Comparison of ENCODE assay signal across 16 cellular contexts in the genomic region with DNA sequence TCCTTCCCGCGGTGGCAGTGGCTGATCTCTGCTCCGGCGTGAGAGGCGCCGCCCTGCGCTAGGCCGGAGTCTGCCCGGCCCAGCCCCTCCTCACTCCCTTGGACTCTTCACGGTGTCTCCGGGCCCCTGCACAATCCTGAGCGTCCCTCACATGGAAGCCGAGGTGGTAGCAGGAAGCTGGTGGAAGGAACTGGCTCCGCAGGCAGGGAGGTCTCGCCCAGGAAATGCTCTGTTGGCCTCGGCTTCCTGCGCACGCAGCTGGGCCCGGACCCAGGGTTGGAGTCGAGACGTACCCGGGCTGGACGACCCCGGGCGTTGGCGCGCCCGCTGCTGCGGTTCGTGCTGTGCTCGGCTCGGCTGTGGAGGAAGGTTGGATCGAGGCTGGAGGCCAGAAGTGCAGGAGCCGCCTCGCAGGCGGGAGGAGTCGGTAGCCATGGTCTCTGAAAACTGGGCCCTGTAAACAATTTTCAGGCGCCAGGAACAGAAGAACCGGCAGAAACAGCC. TPM values are rescaled to one million over a fixed set of nuclear protein-coding genes. Genes with fewer than 3 reads are reported as not detected.
DNase-seq lines count a peak whose midpoint lies in the region; ATAC-seq and TF ChIP-seq lines count a peak whose summit lies in the region.
"Had no signal": no experiment of that assay in that cellular context is flagged by ENCODE, and none has a peak within 500 bp of the region (broad histone marks: within the 10 kb centered on the region; RNA-seq: fewer than 3 reads in every experiment).

No MANE protein-coding gene starts in this region.

- peak overlapping the region; percentile 49 for H3K4me2 ChIP-seq in parathyroid adenoma (ENCODE audit: low read length)

- TF ChIP-seq CTCF in heart left ventricle (IDR thresholded peaks at IDR 0.05) = no peak
- TF ChIP-seq CTCF in parathyroid adenoma (IDR thresholded peaks at IDR 0.05) = no peak
- TF ChIP-seq CTCF in Peyer's patch (IDR thresholded peaks at IDR 0.05) = no peak

- H3K27ac ChIP-seq in heart left ventricle (peak overlapping the region in 2 of 12 donors; percentile 3 to 34), parathyroid adenoma (no peak overlapping the region), Peyer's patch (peak overlapping the region in 1 of 4 donors; percentile 31)
- H3K27ac ChIP-seq: pancreas, uterus had no signal

- 9 to 15% (median 14%) methylated on average over 36 to 39 of the region's 39 CpGs for WGBS in heart left ventricle, 4 donors

- no peaks in the 10 kb centered on the region for H3K79me2 ChIP-seq in parathyroid adenoma

- ATAC-seq in heart left ventricle = peak; percentile 42 to 81 (median 71)
- no peak for ATAC-seq in GM18498 (IDR thresholded peaks at IDR 0.05; ENCODE audit: unreplicated experiment)
- ATAC-seq: pancreas had no signal

- peaks cover 0 to 2% (median 0%) of the 10 kb centered on the region in 12 donors for H3K4me1 ChIP-seq in heart left ventricle
- H3K4me1 ChIP-seq in parathyroid adenoma = no peaks in the 10 kb centered on the region
- H3K4me1 ChIP-seq in Peyer's patch = no peaks in the 10 kb centered on the region
- H3K4me1 ChIP-seq: pancreas, uterus had no signal

- no peak overlapping the region for H3K9ac ChIP-seq in parathyroid adenoma

- H3K9me3 ChIP-seq in heart left ventricle (peaks cover 0 to 24% (median 0%) of the 10 kb centered on the region in 12 donors), parathyroid adenoma (ENCODE audit: control insufficient read depth, low read length) (no peaks in the 10 kb centered on the region), Peyer's patch (peaks cover 0 to 10% (median 2%) of the 10 kb centered on the region in 4 donors)
- H3K9me3 ChIP-seq: pancreas, uterus had no signal

- H3K36me3 ChIP-seq in heart left ventricle = no peaks in the 10 kb centered on the region
- H3K36me3 ChIP-seq in parathyroid adenoma (ENCODE audit: control insufficient read depth, insufficient read depth, low read length) = no peaks in the 10 kb centered on the region
- no peaks in the 10 kb centered on the region for H3K36me3 ChIP-seq in Peyer's patch
- H3K36me3 ChIP-seq: pancreas, uterus had no signal

- no peak for TF ChIP-seq POLR2A in heart left ventricle (IDR thresholded peaks at IDR 0.05)
- TF ChIP-seq POLR2A in Peyer's patch (IDR thresholded peaks at IDR 0.05) = no peak
- no peak for TF ChIP-seq POLR2A in erythroblast (IDR thresholded peaks at IDR 0.05; ENCODE audit: low read length)

- H2AFZ ChIP-seq in parathyroid adenoma = no peak overlapping the region

- H3K4me3 ChIP-seq in heart left ventricle (peak overlapping the region in 10 of 12 donors; percentile 1 to 48 (median 37)), parathyroid adenoma (ENCODE audit: low read depth, low read length) (no peak overlapping the region), Peyer's patch (peak overlapping the region in 1 of 4 donors; percentile 28)
- H3K4me3 ChIP-seq: pancreas had no signal

- H3K27me3 ChIP-seq in heart left ventricle (no peaks in the 10 kb centered on the region), parathyroid adenoma (ENCODE audit: control insufficient read depth, insufficient read depth, low read length) (no peaks in the 10 kb centered on the region), Peyer's patch (no peaks in the 10 kb centered on the region)
- H3K27me3 ChIP-seq: pancreas, uterus had no signal

- intact Hi-C loops in heart left ventricle (cut with DNase I) = no loop called here

- DNase-seq in AG08396 (ENCODE audit: low spot score) (peak; percentile 15), NCI-H146 treated with DMSO at 0.1 percent for 48 hours (lab: John Stamatoyannopoulos, UW; ENCODE audit: unreplicated experiment) (peak; percentile 11), heart left ventricle (peak in 4 of 5 donors; percentile 27 to 69 (median 46)), Peyer's patch (no peak), erythroblast (lab: John Stamatoyannopoulos, UW) (no peak), SHP77 treated with DMSO at 0.1 percent for 48 hours (lab: John Stamatoyannopoulos, UW) (no peak)
- DNase-seq: activated CD4-positive, alpha-beta memory T cell treated with anti-CD3 and anti-CD28 coated beads, Interleukin-2, amount 10 ng/mL, durations not matched to agents 7 days and 5 days; activated effector memory CD4-positive, alpha-beta T cell treated with Interleukin-2 at 50 U/mL for 16 hours; DND-41; NCI-H524 treated with DMSO at 0.1 percent for 48 hours; stimulated activated CD4-positive, alpha-beta T cell treated with anti-CD3 and anti-CD28 coated beads, Interleukin-2, amount 100 ng/mL, for 24 hours; T1000 had no signal

RNA-seq across cellular contexts. Expression of gene ZNF724, which starts 46.3 kb away (rescaled TPM):
- 1 to 10 TPM in 8 of 9 donors, under 1 TPM in 1; 0.75 to 2.9 (median 1.5) TPM for total RNA-seq in heart left ventricle
- polyA plus RNA-seq in heart left ventricle = under 1 TPM; 0.34 to 0.35 TPM
- total RNA-seq in Peyer's patch = 10 to 100 TPM in 1 of 4 donors, 1 to 10 TPM in 2, under 1 TPM in 1; 0.85 to 19.8 (median 3.2) TPM

Comparison
In these comparisons a context has a peak if more than half of its experiments do, and no peak if none do; other contexts are left out.
1. DNase-seq: peak in AG08396 (single experiment), NCI-H146 treated with DMSO at 0.1 percent for 48 hours (single experiment) and heart left ventricle (4 of 5); none in Peyer's patch (0 of 3), erythroblast (0 of 2) and SHP77 treated with DMSO at 0.1 percent for 48 hours (single experiment).